ENCODE assay signal across 12 cellular contexts in genomic region chr12:107736914-107737313, GRCh38. TPM values are rescaled to one million over a fixed set of nuclear protein-coding genes. Genes with fewer than 3 reads are reported as not detected.
DNase-seq lines count a peak whose midpoint lies in the region; ATAC-seq and TF ChIP-seq lines count a peak whose summit lies in the region.
"Had no signal": no experiment of that assay in that cellular context is flagged by ENCODE, and none has a peak within 500 bp of the region (broad histone marks: within the 10 kb centered on the region; RNA-seq: fewer than 3 reads in every experiment).

No MANE protein-coding gene starts in this region.

- no peak overlapping the region for H3K9ac ChIP-seq in DND-41 (ENCODE audit: low read depth, low read length)

- no peak for DNase-seq in DND-41
- DNase-seq in SJCRH30 = no peak
- DNase-seq in tibial artery = no peak
- no peak for DNase-seq in NCI-H146 (lab: John Stamatoyannopoulos, UW)
- DNase-seq in EL = no peak
- no peak for DNase-seq in effector CD8-positive, alpha-beta T cell (lab: John Stamatoyannopoulos, UW)
- DNase-seq: Caco-2 had no signal

- no peaks in the 10 kb centered on the region for H4K20me1 ChIP-seq in DND-41 (ENCODE audit: insufficient read depth, low read length)

- H3K4me1 ChIP-seq in DND-41 (ENCODE audit: insufficient read depth, low read length) (no peaks in the 10 kb centered on the region), SJCRH30 (peaks cover 24% of the 10 kb centered on the region), tibial artery (no peaks in the 10 kb centered on the region)
- H3K4me1 ChIP-seq: Caco-2 had no signal

- H3K79me2 ChIP-seq in DND-41 (ENCODE audit: insufficient read depth, low read length) = no peaks in the 10 kb centered on the region

- H3K4me3 ChIP-seq in DND-41 (ENCODE audit: low read depth in 1 of 2, low read length in 2 of 2) (no peak overlapping the region), SJCRH30 (no peak overlapping the region), tibial artery (no peak overlapping the region)

- ATAC-seq in DND-41 (ENCODE audit: insufficient read depth, low read depth) (no peak), GM19372 (IDR thresholded peaks at IDR 0.05; ENCODE audit: low read depth, unreplicated experiment) (peak; percentile 99), HG03064 (IDR thresholded peaks at IDR 0.05; ENCODE audit: low read depth, unreplicated experiment) (peak; percentile 77)

- intact Hi-C loops in tibial artery (cut with DNase I; ENCODE audit: low total_unique reads) = no loop called here

- H3K4me2 ChIP-seq in DND-41 (ENCODE audit: insufficient read depth, low read length) = no peak overlapping the region

- H3K9me3 ChIP-seq in DND-41 (ENCODE audit: insufficient read depth, low read length, severe bottlenecking) (no peaks in the 10 kb centered on the region), SJCRH30 (replicated peaks) (no peaks in the 10 kb centered on the region), tibial artery (no peaks in the 10 kb centered on the region)
- H3K9me3 ChIP-seq: Caco-2 had no signal

- peak; percentile 6 for TF ChIP-seq CTCF in DND-41 (IDR thresholded peaks at IDR 0.05; ENCODE audit: borderline replicate concordance, extremely low read depth, low read length, poor library complexity, severe bottlenecking)
- no peak for TF ChIP-seq CTCF in tibial artery (IDR thresholded peaks at IDR 0.05)

- H3K36me3 ChIP-seq in DND-41 (ENCODE audit: insufficient read depth, low read length) (peaks cover 91% of the 10 kb centered on the region), SJCRH30 (peaks cover 72% of the 10 kb centered on the region), tibial artery (peaks cover 88 to 99% (median 94%) of the 10 kb centered on the region in 3 donors)

- H3K27me3 ChIP-seq in DND-41 (ENCODE audit: insufficient read depth, low read length, poor library complexity) (no peaks in the 10 kb centered on the region), SJCRH30 (no peaks in the 10 kb centered on the region), tibial artery (no peaks in the 10 kb centered on the region)

- no peak overlapping the region for H3K27ac ChIP-seq in DND-41 (ENCODE audit: low read length)
- peak overlapping the region; percentile 84; the same call in 1 of the 2 replicates for H3K27ac ChIP-seq in SJCRH30
- H3K27ac ChIP-seq in tibial artery = no peak overlapping the region
- H3K27ac ChIP-seq: VCaP had no signal

- H2AFZ ChIP-seq in DND-41 (ENCODE audit: low read depth, low read length) = no peak overlapping the region

RNA-seq across cellular contexts. Expression of gene PRDM4, which starts 24.0 kb away (rescaled TPM):
- total RNA-seq in SJCRH30 (2014; rRNA removed; shearing (Covaris generic)) = 24.9 and 26.3 TPM in 2 replicates

RNA-seq across cellular contexts. Expression of gene ASCL4, which starts 37.6 kb away (rescaled TPM):
- not detected in 2 replicates for total RNA-seq in SJCRH30 (2014; rRNA removed; shearing (Covaris generic))
- total RNA-seq: Caco-2, cerebellum, skeletal muscle tissue had no signal

RNA-seq across cellular contexts. Expression of gene PWP1, which starts 51.3 kb away (rescaled TPM):
- total RNA-seq in SJCRH30 (2014; rRNA removed; shearing (Covaris generic)) = 44.9 and 50.2 TPM in 2 replicates
